Comparison of ENCODE assay signal across 22 cellular contexts in genomic region chr5:172685036-172685435, GRCh38. TPM values are rescaled to one million over a fixed set of nuclear protein-coding genes. Genes with fewer than 3 reads are reported as not detected.
DNase-seq lines count a peak whose midpoint lies in the region; ATAC-seq and TF ChIP-seq lines count a peak whose summit lies in the region.
"Had no signal": no experiment of that assay in that cellular context is flagged by ENCODE, and none has a peak within 500 bp of the region (broad histone marks: within the 10 kb centered on the region; RNA-seq: fewer than 3 reads in every experiment).

No MANE protein-coding gene starts in this region.

- TF ChIP-seq EP300 in gastroesophageal sphincter (IDR thresholded peaks at IDR 0.05) = no peak

- intact Hi-C loops in natural killer cell (cut with micrococcal nuclease) = no loop called here
- intact Hi-C loops in aorta (cut with DNase I) = no loop called here

- H3K4me1 Mint-ChIP-seq in natural killer cell = peaks cover 5% of the 10 kb centered on the region in 2 donors
- peaks cover 0 to 7% of the 10 kb centered on the region in 2 donors for H3K4me1 Mint-ChIP-seq in natural killer cell treated with Interleukin-12 subunit alpha and Interleukin-12 subunit beta and Interleukin-15 and Interleukin-18, amount 100 ng/mL, for 72 hours (ENCODE audit: low read depth in 2 of 2)
- H3K4me1 Mint-ChIP-seq in naive thymus-derived CD8-positive, alpha-beta T cell = peaks cover 8 to 28% (median 21%) of the 10 kb centered on the region in 4 donors

- peaks cover 0 to 3% of the 10 kb centered on the region in 2 donors for H3K27me3 Mint-ChIP-seq in natural killer cell (ENCODE audit: low read depth in 2 of 2)
- no peaks in the 10 kb centered on the region for H3K27me3 Mint-ChIP-seq in natural killer cell treated with Interleukin-12 subunit alpha and Interleukin-12 subunit beta and Interleukin-15 and Interleukin-18, amount 100 ng/mL, for 72 hours
- peaks cover 0 to 9% (median 2%) of the 10 kb centered on the region in 5 donors for H3K27me3 Mint-ChIP-seq in naive thymus-derived CD8-positive, alpha-beta T cell

- peaks cover 0 to 61% (median 17%) of the 10 kb centered on the region in 3 donors for H3K4me1 ChIP-seq in gastroesophageal sphincter
- peaks cover 0 to 2% of the 10 kb centered on the region in 2 donors for H3K4me1 ChIP-seq in aorta (ENCODE audit: control insufficient read depth in 1 of 2, insufficient read depth in 2 of 2, low read length in 2 of 2)

- H3K9me3 Mint-ChIP-seq in natural killer cell = peaks cover 0 to 3% of the 10 kb centered on the region in 2 donors
- no peaks in the 10 kb centered on the region for H3K9me3 Mint-ChIP-seq in natural killer cell treated with Interleukin-12 subunit alpha and Interleukin-12 subunit beta and Interleukin-15 and Interleukin-18, amount 100 ng/mL, for 72 hours
- H3K9me3 Mint-ChIP-seq in naive thymus-derived CD8-positive, alpha-beta T cell = peaks cover 0 to 5% (median 0%) of the 10 kb centered on the region in 9 donors
- H3K9me3 Mint-ChIP-seq: CD4-positive, CD25-positive, alpha-beta regulatory T cell had no signal

- WGBS in gastroesophageal sphincter (ENCODE audit: low coverage in 1 of 2), 2 donors = 81 to 83% methylated on average over 4 to 5 of the region's 5 CpGs
- WGBS in aorta, 2 donors = 93 to 95% methylated on average over 5 of the region's 5 CpGs

- H3K27ac ChIP-seq in gastroesophageal sphincter = peak overlapping the region in 3 of 4 donors; percentile 71 to 84 (median 78)
- H3K27ac ChIP-seq in aorta (ENCODE audit: low read depth in 1 of 2, low read length in 2 of 2) = no peak overlapping the region
- H3K27ac ChIP-seq: PC-9 had no signal

- POLR2A ChIA-PET in naive thymus-derived CD8-positive, alpha-beta T cell (lab: Charles Lee) = interaction anchor here (0.9 to 2.6 kb wide), 5 partner anchors 13 to 1297 kb away, joined by 3 to 17 read pairs (median 3); partner anchors contain the start of genes DUSP1 and NPM1

- peaks cover 0 to 47% of the 10 kb centered on the region in 2 donors for H3K36me3 ChIP-seq in gastroesophageal sphincter
- H3K36me3 ChIP-seq in aorta (ENCODE audit: control insufficient read depth in 1 of 2, insufficient read depth in 2 of 2, low read length in 1 of 2) = no peaks in the 10 kb centered on the region

- H3K9me3 ChIP-seq in gastroesophageal sphincter = no peaks in the 10 kb centered on the region
- no peaks in the 10 kb centered on the region for H3K9me3 ChIP-seq in aorta (ENCODE audit: control insufficient read depth, low read length)
- H3K9me3 ChIP-seq: Caco-2 had no signal

- no peak for ATAC-seq in natural killer cell
- ATAC-seq in natural killer cell treated with Interleukin-12 subunit alpha and Interleukin-12 subunit beta and Interleukin-15 and Interleukin-18, amount 100 ng/mL, for 72 hours = no peak
- ATAC-seq in gastroesophageal sphincter = no peak
- ATAC-seq in naive thymus-derived CD8-positive, alpha-beta T cell = no peak
- no peak for ATAC-seq in aorta (ENCODE audit: low FRiP score)
- no peak for ATAC-seq in HG03045 (IDR thresholded peaks at IDR 0.05; ENCODE audit: unreplicated experiment)
- ATAC-seq: HCT116 had no signal

- peak overlapping the region; percentile 80 for H3K4me3 Mint-ChIP-seq in natural killer cell
- no peak overlapping the region for H3K4me3 Mint-ChIP-seq in natural killer cell treated with Interleukin-12 subunit alpha and Interleukin-12 subunit beta and Interleukin-15 and Interleukin-18, amount 100 ng/mL, for 72 hours
- H3K4me3 Mint-ChIP-seq in naive thymus-derived CD8-positive, alpha-beta T cell = peak overlapping the region in 1 of 10 donors; percentile 83

- DNase-seq in natural killer cell = no peak
- no peak for DNase-seq in natural killer cell treated with Interleukin-12 subunit alpha and Interleukin-12 subunit beta and Interleukin-15 and Interleukin-18, amount 100 ng/mL, for 72 hours (ENCODE audit: low spot score)
- DNase-seq in naive thymus-derived CD8-positive, alpha-beta T cell = no peak
- DNase-seq in aorta = peak; percentile 6 to 38
- DNase-seq in islet precursor cell = no peak
- no peak for DNase-seq in foreskin melanocyte
- DNase-seq: AML-193; Caco-2; CD4-positive, CD25-positive, alpha-beta regulatory T cell; NCI-H1105; NCI-H146; NCI-H2029; NCI-H2227 treated with DMSO at 0.1 percent for 48 hours; NCI-H510A; NCI-H748 treated with DMSO at 0.1 percent for 48 hours; PC-9; RPMI8226; SHP77 had no signal

- no peaks in the 10 kb centered on the region for H3K36me3 Mint-ChIP-seq in natural killer cell
- no peaks in the 10 kb centered on the region for H3K36me3 Mint-ChIP-seq in natural killer cell treated with Interleukin-12 subunit alpha and Interleukin-12 subunit beta and Interleukin-15 and Interleukin-18, amount 100 ng/mL, for 72 hours
- H3K36me3 Mint-ChIP-seq in naive thymus-derived CD8-positive, alpha-beta T cell = no peaks in the 10 kb centered on the region
- H3K36me3 Mint-ChIP-seq: CD4-positive, CD25-positive, alpha-beta regulatory T cell had no signal

- peak overlapping the region; percentile 49 to 72 for H3K27ac Mint-ChIP-seq in natural killer cell
- no peak overlapping the region for H3K27ac Mint-ChIP-seq in natural killer cell treated with Interleukin-12 subunit alpha and Interleukin-12 subunit beta and Interleukin-15 and Interleukin-18, amount 100 ng/mL, for 72 hours
- peak overlapping the region in 8 of 10 donors; percentile 52 to 92 (median 86) for H3K27ac Mint-ChIP-seq in naive thymus-derived CD8-positive, alpha-beta T cell

- no peak for TF ChIP-seq CTCF in natural killer cell (IDR thresholded peaks at IDR 0.05)
- TF ChIP-seq CTCF in gastroesophageal sphincter (IDR thresholded peaks at IDR 0.05) = no peak

- H3K27me3 ChIP-seq in gastroesophageal sphincter (no peaks in the 10 kb centered on the region), aorta (ENCODE audit: control insufficient read depth in 1 of 2, insufficient read depth in 2 of 2, low read length in 1 of 2) (no peaks in the 10 kb centered on the region)

- H3K4me3 ChIP-seq in gastroesophageal sphincter (no peak overlapping the region), aorta (ENCODE audit: low read length in 2 of 2) (no peak overlapping the region)
- H3K4me3 ChIP-seq: PC-9 had no signal

- TF ChIP-seq POLR2A in gastroesophageal sphincter (IDR thresholded peaks at IDR 0.05) = no peak

RNA-seq across cellular contexts. Expression of gene NEURL1B, which starts 44.0 kb away (rescaled TPM):
- under 1 TPM; 0.28 to 0.54 (median 0.45) TPM for total RNA-seq in natural killer cell
- total RNA-seq in natural killer cell treated with Interleukin-12 subunit alpha and Interleukin-12 subunit beta and Interleukin-15 and Interleukin-18, amount 100 ng/mL, for 72 hours = under 1 TPM; 0.14 to 0.36 TPM
- total RNA-seq in gastroesophageal sphincter = 10 to 100 TPM; 21.7 to 59.9 (median 41.5) TPM
- total RNA-seq in naive thymus-derived CD8-positive, alpha-beta T cell = under 1 TPM; 0.38 to 0.49 TPM
- polyA plus RNA-seq in naive thymus-derived CD8-positive, alpha-beta T cell = under 1 TPM in 1 of 3 donors, not detected in 2; 0.06 TPM
- total RNA-seq in aorta = 10 to 100 TPM; 46.1 to 65.8 TPM
- polyA plus RNA-seq in aorta = 1 to 10 TPM; 1.9 to 3.5 TPM
- polyA plus RNA-seq: CD4-positive, CD25-positive, alpha-beta regulatory T cell; IgD-negative memory B cell had no signal

Comparison
In these comparisons a context has a peak if more than half of its experiments do, and no peak if none do; other contexts are left out.
1. H3K27ac Mint-ChIP-seq: peak in natural killer cell (2 of 2) and naive thymus-derived CD8-positive, alpha-beta T cell (8 of 10); none in natural killer cell treated with Interleukin-12 subunit alpha and Interleukin-12 subunit beta and Interleukin-15 and Interleukin-18, amount 100 ng/mL, for 72 hours (0 of 2).
2. DNase-seq: peak in aorta (2 of 2); none in natural killer cell (single experiment), natural killer cell treated with Interleukin-12 subunit alpha and Interleukin-12 subunit beta and Interleukin-15 and Interleukin-18, amount 100 ng/mL, for 72 hours (single experiment), naive thymus-derived CD8-positive, alpha-beta T cell (0 of 10), islet precursor cell (single experiment) and foreskin melanocyte (single experiment).
3. H3K27ac ChIP-seq: peak in gastroesophageal sphincter (3 of 4); none in aorta (0 of 2).
4. RNA of gene NEURL1B, which starts 44.0 kb away (total RNA-seq): 46.1 to 65.8 TPM in aorta and 21.7 to 59.9 TPM in gastroesophageal sphincter; 0.38 to 0.49 TPM in naive thymus-derived CD8-positive, alpha-beta T cell, 0.28 to 0.54 TPM in natural killer cell and 0.14 to 0.36 TPM in natural killer cell treated with Interleukin-12 subunit alpha and Interleukin-12 subunit beta and Interleukin-15 and Interleukin-18, amount 100 ng/mL, for 72 hours; every median in the first group is over 10 times any median in the second.